23 cellular contexts compared by ENCODE assay signal in genomic region chr14:71713061-71713850, GRCh38.
A peak's percentile ranks its signal among the peaks of the same experiment; 100 is the strongest.
DNase-seq lines count a peak whose midpoint lies in the region; ATAC-seq and TF ChIP-seq lines count a peak whose summit lies in the region.
"Had no signal": no experiment of that assay in that cellular context is flagged by ENCODE, and none has a peak within 500 bp of the region (broad histone marks: within the 10 kb centered on the region; RNA-seq: fewer than 3 reads in every experiment).

No MANE protein-coding gene starts in this region.

- peaks cover 35% of the 10 kb centered on the region for H3K4me1 Mint-ChIP-seq in neural crest cell
- H3K4me1 Mint-ChIP-seq in naive thymus-derived CD8-positive, alpha-beta T cell: peaks cover 5 to 13% (median 9%) of the 10 kb centered on the region in 4 donors

- peak overlapping the region; percentile 2; the same call in 1 of the 2 replicates for H3K4me3 ChIP-seq in ACC112 (ENCODE audit: low read depth, low read length)
- no peak overlapping the region for H3K4me3 ChIP-seq in breast epithelium
- H3K4me3 ChIP-seq in aorta (ENCODE audit: low read length in 2 of 2): no peak overlapping the region
- H3K4me3 ChIP-seq: esophagus squamous epithelium, lung, upper lobe of left lung had no signal

- intact Hi-C loops in breast epithelium (cut with DNase I; ENCODE audit: low total_unique reads) (no loop called here), aorta (cut with DNase I) (loop anchor here in 1 of 2 donors (10.0 kb wide), 1 partner anchor 58 kb away; no protein-coding TSS in a partner anchor)

- H3K27me3 ChIP-seq in ACC112 (ENCODE audit: insufficient read depth, low read length): no peaks in the 10 kb centered on the region
- no peaks in the 10 kb centered on the region for H3K27me3 ChIP-seq in breast epithelium
- no peaks in the 10 kb centered on the region for H3K27me3 ChIP-seq in aorta (ENCODE audit: control insufficient read depth in 1 of 2, insufficient read depth in 2 of 2, low read length in 1 of 2)
- H3K27me3 ChIP-seq: esophagus squamous epithelium, upper lobe of left lung had no signal

- POLR2A ChIA-PET in naive thymus-derived CD8-positive, alpha-beta T cell (lab: Charles Lee): no interaction called here

- H3K9me3 ChIP-seq in breast epithelium (no peaks in the 10 kb centered on the region), aorta (ENCODE audit: control insufficient read depth, low read length) (no peaks in the 10 kb centered on the region)
- H3K9me3 ChIP-seq: esophagus squamous epithelium, upper lobe of left lung had no signal

- H3K27ac ChIP-seq in ACC112 (ENCODE audit: low read depth, low read length) (peak overlapping the region; percentile 94), breast epithelium (peak overlapping the region; percentile 16 to 42), aorta (ENCODE audit: low read depth in 1 of 2, low read length in 2 of 2) (peak overlapping the region in 1 of 2 donors; percentile 71)
- H3K27ac ChIP-seq: esophagus squamous epithelium, KMS-11, upper lobe of left lung had no signal

- H2AFZ ChIP-seq in ACC112 (ENCODE audit: low read length, unreplicated experiment): no peak overlapping the region

- H3K4me3 Mint-ChIP-seq in neural crest cell: no peak overlapping the region
- H3K4me3 Mint-ChIP-seq in naive thymus-derived CD8-positive, alpha-beta T cell: no peak overlapping the region
- H3K4me3 Mint-ChIP-seq: activated naive CD4-positive, alpha-beta T cell treated with anti-CD3 and anti-CD28 coated beads, Interleukin-2, amount 50 U/mL, for 24 hours; activated T-helper 1 cell treated with anti-CD3 and anti-CD28 coated beads, Interleukin-12 subunit alpha, Interleukin-12 subunit beta, Interleukin-2, Interleukin-4 antibody, amounts not matched to agents 30 ng/mL and 10 ng/mL and 1 ng/mL, durations not matched to agents 14 hours and 24 hours and 36 hours; stimulated activated naive CD8-positive, alpha-beta T cell treated with anti-CD3 and anti-CD28 coated beads, Interleukin-15, amount 100 ng/mL, for 72 hours; T-helper 1 cell treated with Interleukin-12 subunit alpha and Interleukin-12 subunit beta and Interleukin-4 antibody, amounts not matched to agents 30 μg/mL and 1 μg/mL, for 36 hours had no signal

- peaks cover 61% of the 10 kb centered on the region for H3K4me1 ChIP-seq in ACC112 (ENCODE audit: control insufficient read depth, insufficient read depth, low read length, unreplicated experiment)
- H3K4me1 ChIP-seq in breast epithelium: no peaks in the 10 kb centered on the region
- H3K4me1 ChIP-seq in aorta (ENCODE audit: control insufficient read depth in 1 of 2, insufficient read depth in 2 of 2, low read length in 2 of 2): peaks cover 2 to 8% of the 10 kb centered on the region in 2 donors

- no peak for ATAC-seq in GM18909 (IDR thresholded peaks at IDR 0.05; ENCODE audit: poor library complexity, unreplicated experiment)
- no peak for ATAC-seq in naive thymus-derived CD8-positive, alpha-beta T cell
- no peak for ATAC-seq in aorta (ENCODE audit: low FRiP score)
- ATAC-seq: stimulated activated naive CD8-positive, alpha-beta T cell treated with anti-CD3 and anti-CD28 coated beads, Interleukin-15, amount 100 ng/mL, for 72 hours had no signal

- no peaks in the 10 kb centered on the region for H3K27me3 Mint-ChIP-seq in neural crest cell (ENCODE audit: low read depth)
- no peaks in the 10 kb centered on the region for H3K27me3 Mint-ChIP-seq in naive thymus-derived CD8-positive, alpha-beta T cell
- H3K27me3 Mint-ChIP-seq: activated naive CD4-positive, alpha-beta T cell treated with anti-CD3 and anti-CD28 coated beads, Interleukin-2, amount 50 U/mL, for 24 hours; stimulated activated naive CD8-positive, alpha-beta T cell treated with anti-CD3 and anti-CD28 coated beads, Interleukin-15, amount 100 ng/mL, for 72 hours had no signal

- no peak for TF ChIP-seq POLR2A in breast epithelium (IDR thresholded peaks at IDR 0.05)

- WGBS in aorta, 2 donors: 89 to 96% methylated on average over 3 of the region's 3 CpGs

- TF ChIP-seq CTCF in breast epithelium (IDR thresholded peaks at IDR 0.05): no peak
- no peak for TF ChIP-seq CTCF in neural crest cell (conservative IDR thresholded peaks at IDR 0.05)

- peaks cover 8% of the 10 kb centered on the region for H3K36me3 Mint-ChIP-seq in neural crest cell (ENCODE audit: low read depth)
- peaks cover 15 to 61% (median 45%) of the 10 kb centered on the region in 3 donors for H3K36me3 Mint-ChIP-seq in naive thymus-derived CD8-positive, alpha-beta T cell

- H3K27ac Mint-ChIP-seq in neural crest cell (ENCODE audit: unreplicated experiment): no peak overlapping the region
- H3K27ac Mint-ChIP-seq in naive thymus-derived CD8-positive, alpha-beta T cell: no peak overlapping the region
- H3K27ac Mint-ChIP-seq: activated naive CD4-positive, alpha-beta T cell treated with anti-CD3 and anti-CD28 coated beads, Interleukin-2, amount 50 U/mL, for 24 hours; activated T-helper 1 cell treated with anti-CD3 and anti-CD28 coated beads, Interleukin-12 subunit alpha, Interleukin-12 subunit beta, Interleukin-2, Interleukin-4 antibody, amounts not matched to agents 30 ng/mL and 10 ng/mL and 1 ng/mL, durations not matched to agents 14 hours and 24 hours and 36 hours; T-helper 1 cell treated with Interleukin-12 subunit alpha and Interleukin-12 subunit beta and Interleukin-4 antibody, amounts not matched to agents 30 μg/mL and 1 μg/mL, for 36 hours had no signal

- H3K36me3 ChIP-seq in ACC112 (ENCODE audit: insufficient read depth, low read length) (peaks cover 7% of the 10 kb centered on the region; the same call in 1 of the 2 replicates), breast epithelium (no peaks in the 10 kb centered on the region), aorta (ENCODE audit: control insufficient read depth in 1 of 2, insufficient read depth in 2 of 2, low read length in 1 of 2) (no peaks in the 10 kb centered on the region)

- peaks cover 2% of the 10 kb centered on the region for H3K9me3 Mint-ChIP-seq in neural crest cell
- no peaks in the 10 kb centered on the region for H3K9me3 Mint-ChIP-seq in naive thymus-derived CD8-positive, alpha-beta T cell
- H3K9me3 Mint-ChIP-seq: activated naive CD4-positive, alpha-beta T cell treated with anti-CD3 and anti-CD28 coated beads, Interleukin-2, amount 50 U/mL, for 24 hours; activated T-helper 1 cell treated with anti-CD3 and anti-CD28 coated beads, Interleukin-12 subunit alpha, Interleukin-12 subunit beta, Interleukin-2, Interleukin-4 antibody, amounts not matched to agents 30 ng/mL and 10 ng/mL and 1 ng/mL, durations not matched to agents 14 hours and 24 hours and 36 hours; stimulated activated naive CD8-positive, alpha-beta T cell treated with anti-CD3 and anti-CD28 coated beads, Interleukin-15, amount 100 ng/mL, for 72 hours; T-helper 1 cell treated with Interleukin-12 subunit alpha and Interleukin-12 subunit beta and Interleukin-4 antibody, amounts not matched to agents 30 μg/mL and 1 μg/mL, for 36 hours had no signal

- peaks cover 9% of the 10 kb centered on the region for H3K79me2 ChIP-seq in ACC112 (ENCODE audit: control insufficient read depth, insufficient read depth, low read length, unreplicated experiment)

- peak; percentile 40 for DNase-seq in NCI-H69 (lab: John Stamatoyannopoulos, UW)
- DNase-seq in breast epithelium (ENCODE audit: low spot score in 2 of 2): no peak
- peak; percentile 4 for DNase-seq in neural crest cell (ENCODE audit: low read depth, low spot score)
- DNase-seq in RPMI8226: no peak
- no peak for DNase-seq in naive thymus-derived CD8-positive, alpha-beta T cell
- no peak for DNase-seq in aorta
- DNase-seq: COR-L47; DMS79 treated with DMSO at 0.1 percent for 48 hours; esophagus squamous epithelium; MV-4-11; NCI-H1694; NCI-H748 treated with DMSO at 0.1 percent for 48 hours; occipital lobe; SHP77 treated with DMSO at 0.1 percent for 48 hours; stimulated activated naive CD8-positive, alpha-beta T cell treated with anti-CD3 and anti-CD28 coated beads, Interleukin-15, amount 100 ng/mL, for 72 hours; upper lobe of left lung had no signal

Comparison
In these comparisons a context has a peak if more than half of its experiments do, and no peak if none do; other contexts are left out.
1. DNase-seq: peak in NCI-H69 (single experiment) and neural crest cell (single experiment); none in breast epithelium (0 of 2), RPMI8226 (single experiment), naive thymus-derived CD8-positive, alpha-beta T cell (0 of 10) and aorta (0 of 2).